Comparison of ENCODE assay signal across 1 cellular context in genomic region chr17:57954421-57955182, GRCh38.
A peak's percentile ranks its signal among the peaks of the same experiment; 100 is the strongest.
TF ChIP-seq lines count a peak whose summit lies in the region.

No MANE protein-coding gene starts in this region.

TF ChIP-seq in HepG2, 621 proteins besides CTCF, POLR2A, EP300 and RAD21 (continues in another document):
- TF ChIP-seq PATZ1 (CRISPR knock-in tag; IDR thresholded peaks at IDR 0.05) (peak; percentile 86), ZNF142 (CRISPR knock-in tag; IDR thresholded peaks at IDR 0.05) (0 out of 2 replicates have a peak, but pooled peaks have one; percentile 29), ZNF18 (CRISPR knock-in tag; IDR thresholded peaks at IDR 0.05; ENCODE audit: insufficient replicate concordance) (peak; percentile 25), BCL3 (CRISPR knock-in tag; IDR thresholded peaks at IDR 0.05) (0 out of 2 replicates have a peak, but pooled peaks have one; percentile 22), IRF9 (CRISPR knock-in tag; IDR thresholded peaks at IDR 0.05; ENCODE audit: borderline replicate concordance) (peak; percentile 53; the same call in 1 of the 2 replicates), MAX (IDR thresholded peaks at IDR 0.05) (0 out of 2 replicates have a peak, but pooled peaks have one; percentile 3), ZFX (CRISPR knock-in tag; IDR thresholded peaks at IDR 0.05; ENCODE audit: low read depth) (peak; percentile 15), ZNF138 (CRISPR knock-in tag; IDR thresholded peaks at IDR 0.05; ENCODE audit: low read depth) (no peak), ZNF891 (CRISPR knock-in tag; IDR thresholded peaks at IDR 0.05) (0 out of 2 replicates have a peak, but pooled peaks have one; percentile 31), ZBTB39 (CRISPR knock-in tag; IDR thresholded peaks at IDR 0.05) (no peak), ZNF788 (CRISPR knock-in tag; IDR thresholded peaks at IDR 0.05; ENCODE audit: borderline replicate concordance) (no peak), ZNF101 (CRISPR knock-in tag; IDR thresholded peaks at IDR 0.05; ENCODE audit: borderline replicate concordance, low read depth) (no peak), CSRNP1 (CRISPR knock-in tag; IDR thresholded peaks at IDR 0.05) (0 out of 2 replicates have a peak, but pooled peaks have one; percentile 31), KLF16 (CRISPR knock-in tag; IDR thresholded peaks at IDR 0.05) (peak in 1 of 2 experiments; percentile 41; a peak in 1 of 4 replicates), ARID4A (CRISPR knock-in tag; IDR thresholded peaks at IDR 0.05; ENCODE audit: borderline replicate concordance) (peak; percentile 18; the same call in 1 of the 2 replicates), ZNF3 (CRISPR knock-in tag; IDR thresholded peaks at IDR 0.05) (no peak), ZNF232 (CRISPR knock-in tag; IDR thresholded peaks at IDR 0.05; ENCODE audit: borderline replicate concordance) (0 out of 2 replicates have a peak, but pooled peaks have one; percentile 12), ETS1 (CRISPR knock-in tag; IDR thresholded peaks at IDR 0.05) (no peak), CREB3 (CRISPR knock-in tag; IDR thresholded peaks at IDR 0.05) (no peak), ZFY (CRISPR knock-in tag; IDR thresholded peaks at IDR 0.05) (peak; percentile 11; the same call in 1 of the 2 replicates)
